ENCODE assay signal across 8 cellular contexts in genomic region chr5:159097461-159098284, GRCh38. TPM values are rescaled to one million over a fixed set of nuclear protein-coding genes. Genes with fewer than 3 reads are reported as not detected.
DNase-seq lines count a peak whose midpoint lies in the region; ATAC-seq and TF ChIP-seq lines count a peak whose summit lies in the region.

No MANE protein-coding gene starts in this region.

- CTCF ChIA-PET in activated CD8-positive, alpha-beta T cell treated with anti-CD3 and anti-CD28 coated beads for 36 hours (lab: Charles Lee) = interaction anchor here (0.6 to 1.7 kb wide), 2 partner anchors 223 to 402 kb away, joined by 3 to 9 read pairs; no protein-coding TSS in a partner anchor

- H3K4me3 Mint-ChIP-seq in activated CD8-positive, alpha-beta T cell treated with anti-CD3 and anti-CD28 coated beads for 36 hours = peak overlapping the region; percentile 76
- H3K4me3 Mint-ChIP-seq in stimulated activated memory B cell treated with anti-CD40 and anti-IgM and Interleukin-4, amounts not matched to agents 10 μg/mL and 1 μg/mL and 100 μg/mL, for 72 hours = peak overlapping the region; percentile 95

- peaks cover 48% of the 10 kb centered on the region for H3K27me3 Mint-ChIP-seq in activated CD8-positive, alpha-beta T cell treated with anti-CD3 and anti-CD28 coated beads for 36 hours
- H3K27me3 Mint-ChIP-seq in stimulated activated memory B cell treated with anti-CD40 and anti-IgM and Interleukin-4, amounts not matched to agents 10 μg/mL and 1 μg/mL and 100 μg/mL, for 72 hours = no peaks in the 10 kb centered on the region

- peak; percentile 73 for DNase-seq in AG10803 (ENCODE audit: low read depth)
- peak; percentile 17 for DNase-seq in activated CD8-positive, alpha-beta T cell treated with anti-CD3 and anti-CD28 coated beads for 36 hours
- no peak for DNase-seq in right atrium auricular region (ENCODE audit: low spot score)

- H3K27me3 ChIP-seq in right atrium auricular region = no peaks in the 10 kb centered on the region

- TF ChIP-seq CTCF in AG10803 (conservative IDR thresholded peaks at IDR 0.05; ENCODE audit: low read length) = no peak
- no peak for TF ChIP-seq CTCF in activated CD8-positive, alpha-beta T cell treated with anti-CD3 and anti-CD28 coated beads for 36 hours (IDR thresholded peaks at IDR 0.05)
- TF ChIP-seq CTCF in right atrium auricular region (IDR thresholded peaks at IDR 0.05) = no peak

- no peaks in the 10 kb centered on the region for H3K9me3 Mint-ChIP-seq in activated CD8-positive, alpha-beta T cell treated with anti-CD3 and anti-CD28 coated beads for 36 hours
- H3K9me3 Mint-ChIP-seq in stimulated activated memory B cell treated with anti-CD40 and anti-IgM and Interleukin-4, amounts not matched to agents 10 μg/mL and 1 μg/mL and 100 μg/mL, for 72 hours = no peaks in the 10 kb centered on the region

- ATAC-seq in GM19351 (IDR thresholded peaks at IDR 0.05; ENCODE audit: unreplicated experiment) = peak; percentile 25
- ATAC-seq in activated CD8-positive, alpha-beta T cell treated with anti-CD3 and anti-CD28 coated beads for 36 hours = no peak
- peak; percentile 62 for ATAC-seq in stimulated activated memory B cell treated with anti-CD40 and anti-IgM and Interleukin-4, amounts not matched to agents 10 μg/mL and 1 μg/mL and 100 μg/mL, for 72 hours
- ATAC-seq in GM19328 (IDR thresholded peaks at IDR 0.05; ENCODE audit: unreplicated experiment) = no peak
- no peak for ATAC-seq in GM18519 (IDR thresholded peaks at IDR 0.05; ENCODE audit: low FRiP score, unreplicated experiment)
- no peak for ATAC-seq in HG03457 (IDR thresholded peaks at IDR 0.05; ENCODE audit: unreplicated experiment)

- H3K9me3 ChIP-seq in right atrium auricular region = no peaks in the 10 kb centered on the region

- H3K4me3 ChIP-seq in AG10803 (ENCODE audit: low read length) = peak overlapping the region; percentile 93
- peak overlapping the region; percentile 61 to 64 for H3K4me3 ChIP-seq in right atrium auricular region

- H3K36me3 ChIP-seq in right atrium auricular region = no peaks in the 10 kb centered on the region

- peaks cover 34% of the 10 kb centered on the region for H3K4me1 Mint-ChIP-seq in activated CD8-positive, alpha-beta T cell treated with anti-CD3 and anti-CD28 coated beads for 36 hours (ENCODE audit: low read depth)
- peaks cover 70% of the 10 kb centered on the region for H3K4me1 Mint-ChIP-seq in stimulated activated memory B cell treated with anti-CD40 and anti-IgM and Interleukin-4, amounts not matched to agents 10 μg/mL and 1 μg/mL and 100 μg/mL, for 72 hours

- peak overlapping the region; percentile 80 to 85 for H3K27ac ChIP-seq in right atrium auricular region

- no peak overlapping the region for H3K27ac Mint-ChIP-seq in activated CD8-positive, alpha-beta T cell treated with anti-CD3 and anti-CD28 coated beads for 36 hours
- H3K27ac Mint-ChIP-seq in stimulated activated memory B cell treated with anti-CD40 and anti-IgM and Interleukin-4, amounts not matched to agents 10 μg/mL and 1 μg/mL and 100 μg/mL, for 72 hours = peak overlapping the region; percentile 98

- no peaks in the 10 kb centered on the region for H3K36me3 Mint-ChIP-seq in activated CD8-positive, alpha-beta T cell treated with anti-CD3 and anti-CD28 coated beads for 36 hours (ENCODE audit: low read depth)
- H3K36me3 Mint-ChIP-seq in stimulated activated memory B cell treated with anti-CD40 and anti-IgM and Interleukin-4, amounts not matched to agents 10 μg/mL and 1 μg/mL and 100 μg/mL, for 72 hours = peaks cover 58% of the 10 kb centered on the region

- peaks cover 0 to 40% of the 10 kb centered on the region in 2 donors for H3K4me1 ChIP-seq in right atrium auricular region

- POLR2A ChIA-PET in activated CD8-positive, alpha-beta T cell treated with anti-CD3 and anti-CD28 coated beads for 36 hours (lab: Charles Lee) = no interaction called here

- intact Hi-C loops in activated CD8-positive, alpha-beta T cell treated with anti-CD3 and anti-CD28 coated beads for 36 hours (cut with micrococcal nuclease) = no loop called here

RNA-seq across cellular contexts. Expression of gene EBF1, which starts 2.0 kb away (rescaled TPM):
- under 1 TPM in 1 of 2 experiments, not detected in 1; 0.22 TPM for total RNA-seq in activated CD8-positive, alpha-beta T cell treated with anti-CD3 and anti-CD28 coated beads for 36 hours
- 10 to 100 TPM in 1 of 2 donors, 1 to 10 TPM in 1; 8.2 to 13.9 TPM for total RNA-seq in right atrium auricular region

Comparison
In these comparisons a context has a peak if more than half of its experiments do, and no peak if none do; other contexts are left out.
1. ATAC-seq: peak in GM19351 (single experiment) and stimulated activated memory B cell treated with anti-CD40 and anti-IgM and Interleukin-4, amounts not matched to agents 10 μg/mL and 1 μg/mL and 100 μg/mL, for 72 hours (single experiment); none in activated CD8-positive, alpha-beta T cell treated with anti-CD3 and anti-CD28 coated beads for 36 hours (single experiment), GM19328 (single experiment), GM18519 (single experiment) and HG03457 (single experiment).
2. RNA of gene EBF1, which starts 2.0 kb away (total RNA-seq): 8.2 to 13.9 TPM in right atrium auricular region; 0.22 TPM in activated CD8-positive, alpha-beta T cell treated with anti-CD3 and anti-CD28 coated beads for 36 hours; every median in the first group is over 4 times any median in the second.